ENCODE assay signal across 1 cellular context in genomic region chr1:162822391-162823200, GRCh38.
TF ChIP-seq lines count a peak whose summit lies in the region.

No MANE protein-coding gene starts in this region.

TF ChIP-seq in WTC11, 78 proteins besides CTCF, POLR2A, EP300 and RAD21 (continued from another document and continues in another):
- TF ChIP-seq ATF6 (CRISPR knock-in tag; IDR thresholded peaks at IDR 0.05) (no peak), MAX (CRISPR knock-in tag; IDR thresholded peaks at IDR 0.05) (peak; percentile 70), JUN (CRISPR knock-in tag; IDR thresholded peaks at IDR 0.05) (no peak), CBFB (CRISPR knock-in tag; IDR thresholded peaks at IDR 0.05; ENCODE audit: low read depth) (no peak), MYBL2 (CRISPR knock-in tag; IDR thresholded peaks at IDR 0.05) (0 out of 2 replicates have a peak, but pooled peaks have one; percentile 35), ZNF532 (CRISPR knock-in tag; IDR thresholded peaks at IDR 0.05; ENCODE audit: borderline replicate concordance) (no peak), ETV6 (CRISPR knock-in tag; IDR thresholded peaks at IDR 0.05) (no peak), ZSCAN18 (CRISPR knock-in tag; IDR thresholded peaks at IDR 0.05) (no peak), FOXJ3 (CRISPR knock-in tag; IDR thresholded peaks at IDR 0.05; ENCODE audit: borderline replicate concordance) (no peak), GTF2I (CRISPR knock-in tag; conservative IDR thresholded peaks at IDR 0.05) (no peak), ZNF121 (CRISPR knock-in tag; IDR thresholded peaks at IDR 0.05) (no peak), ATF3 (CRISPR knock-in tag; conservative IDR thresholded peaks at IDR 0.05) (no peak), SP1 (CRISPR knock-in tag; conservative IDR thresholded peaks at IDR 0.05) (peak; percentile 36; the same call in 1 of the 2 replicates), SOX15 (CRISPR knock-in tag; IDR thresholded peaks at IDR 0.05) (no peak), IRF2 (CRISPR knock-in tag; IDR thresholded peaks at IDR 0.05; ENCODE audit: borderline replicate concordance, low read depth) (no peak), JAZF1 (CRISPR knock-in tag; IDR thresholded peaks at IDR 0.05) (no peak), FOXP4 (CRISPR knock-in tag; IDR thresholded peaks at IDR 0.05) (no peak), RELA (CRISPR knock-in tag; IDR thresholded peaks at IDR 0.05; ENCODE audit: borderline replicate concordance) (no peak), NFATC4 (CRISPR knock-in tag; IDR thresholded peaks at IDR 0.05) (no peak), USF2 (CRISPR knock-in tag; IDR thresholded peaks at IDR 0.05) (peak; percentile 66), STAT6 (CRISPR knock-in tag; conservative IDR thresholded peaks at IDR 0.05; ENCODE audit: low read depth) (no peak), TEAD4 (CRISPR knock-in tag; IDR thresholded peaks at IDR 0.05) (no peak), OVOL2 (CRISPR knock-in tag; IDR thresholded peaks at IDR 0.05; ENCODE audit: borderline replicate concordance) (no peak), ZNF281 (CRISPR knock-in tag; IDR thresholded peaks at IDR 0.05) (no peak), HMGA2 (CRISPR knock-in tag; IDR thresholded peaks at IDR 0.05) (no peak), ZNF512 (CRISPR knock-in tag; IDR thresholded peaks at IDR 0.05; ENCODE audit: borderline replicate concordance) (no peak), TP53 (CRISPR knock-in tag; IDR thresholded peaks at IDR 0.05) (0 out of 2 replicates have a peak, but pooled peaks have one; percentile 63), SMAD4 (CRISPR knock-in tag; IDR thresholded peaks at IDR 0.05) (no peak), ARID4B (CRISPR knock-in tag; IDR thresholded peaks at IDR 0.05; ENCODE audit: borderline replicate concordance) (no peak), FOXP1 (CRISPR knock-in tag; IDR thresholded peaks at IDR 0.05; ENCODE audit: borderline replicate concordance) (peak; percentile 76; the same call in 1 of the 2 replicates), ATF1 (CRISPR knock-in tag; IDR thresholded peaks at IDR 0.05) (no peak), NFE2L1 (CRISPR knock-in tag; IDR thresholded peaks at IDR 0.05) (0 out of 2 replicates have a peak, but pooled peaks have one; percentile 35), GABPB1 (CRISPR knock-in tag; IDR thresholded peaks at IDR 0.05) (no peak)
